Comparison of ENCODE assay signal across 38 cellular contexts in genomic region chrX:14347523-14347922, GRCh38.
"Had no signal": no experiment of that assay in that cellular context is flagged by ENCODE, and none has a peak within 500 bp of the region (broad histone marks: within the 10 kb centered on the region; RNA-seq: fewer than 3 reads in every experiment).

No MANE protein-coding gene starts in this region.

- H3K27ac Mint-ChIP-seq: activated B cell treated with CpG ODN at 0.5 μM for 24 hours; activated CD4-positive, alpha-beta memory T cell treated with anti-CD3 and anti-CD28 coated beads, Interleukin-2, amount 10 ng/mL, durations not matched to agents 7 days and 5 days; activated CD4-positive, alpha-beta T cell treated with anti-CD3 and anti-CD28 coated beads, Interleukin-2, amount 10 ng/mL, durations not matched to agents 24 days and 14 days; activated CD8-positive, alpha-beta memory T cell treated with anti-CD3 and anti-CD28 coated beads, Interleukin-2, amount 10 ng/mL, durations not matched to agents 7 days and 5 days; activated CD8-positive, alpha-beta T cell treated with anti-CD3 and anti-CD28 coated beads, Interleukin-2, amount 10 ng/mL, durations not matched to agents 7 days and 5 days; activated naive CD4-positive, alpha-beta T cell treated with anti-CD3 and anti-CD28 coated beads, Interleukin-2, amount 10 ng/mL, durations not matched to agents 7 days and 5 days; activated naive CD4-positive, alpha-beta T cell treated with anti-CD3 and anti-CD28 coated beads, Interleukin-2, amount 50 U/mL, for 24 hours; activated naive CD8-positive, alpha-beta T cell; activated naive CD8-positive, alpha-beta T cell treated with anti-CD3 and anti-CD28 coated beads, Interleukin-2, amount 10 ng/mL, durations not matched to agents 7 days and 5 days; activated naive CD8-positive, alpha-beta T cell treated with anti-CD3 and anti-CD28 coated beads, Interleukin-2, amount 50 U/mL, for 24 hours; activated T-cell treated with anti-CD3 and anti-CD28 coated beads, Interleukin-2, amount 50 U/mL, for 24 hours; activated T-helper 2 cell treated with anti-CD3 and anti-CD28 coated beads, Interferon-gamma antibody, Interleukin-2, Interleukin-4, amounts not matched to agents 10 μg/mL and 5 μg/mL and 100 μg/mL, durations not matched to agents 14 hours and 24 hours and 36 hours; T-helper 1 cell treated with Interleukin-12 subunit alpha and Interleukin-12 subunit beta and Interleukin-4 antibody, amounts not matched to agents 30 μg/mL and 1 μg/mL, for 36 hours; T-helper 2 cell treated with Interferon-gamma antibody and Interleukin-4, amounts not matched to agents 5 μg/mL and 100 μg/mL, for 36 hours had no signal

- H3K4me3 ChIP-seq: ascending aorta, body of pancreas, cardiac muscle cell had no signal

- H3K4me1 Mint-ChIP-seq: activated B cell treated with CpG ODN at 0.5 μM for 24 hours; activated CD4-positive, alpha-beta memory T cell treated with anti-CD3 and anti-CD28 coated beads, Interleukin-2, amount 10 ng/mL, durations not matched to agents 7 days and 5 days; activated CD4-positive, alpha-beta T cell treated with anti-CD3 and anti-CD28 coated beads, Interleukin-2, amount 10 ng/mL, durations not matched to agents 24 days and 14 days; activated CD8-positive, alpha-beta memory T cell treated with anti-CD3 and anti-CD28 coated beads, Interleukin-2, amount 10 ng/mL, durations not matched to agents 7 days and 5 days; activated naive CD4-positive, alpha-beta T cell treated with anti-CD3 and anti-CD28 coated beads, Interleukin-2, amount 10 ng/mL, durations not matched to agents 7 days and 5 days; activated naive CD4-positive, alpha-beta T cell treated with anti-CD3 and anti-CD28 coated beads, Interleukin-2, amount 50 U/mL, for 24 hours; activated naive CD8-positive, alpha-beta T cell treated with anti-CD3 and anti-CD28 coated beads, Interleukin-2, amount 10 ng/mL, durations not matched to agents 7 days and 5 days; activated naive CD8-positive, alpha-beta T cell treated with anti-CD3 and anti-CD28 coated beads, Interleukin-2, amount 50 U/mL, for 24 hours; central memory CD8-positive, alpha-beta T cell had no signal

- H3K27me3 ChIP-seq: ascending aorta, body of pancreas, cardiac muscle cell had no signal

- H3K9me3 Mint-ChIP-seq: activated naive CD4-positive, alpha-beta T cell treated with anti-CD3 and anti-CD28 coated beads, Interleukin-2, amount 50 U/mL, for 24 hours had no signal

- H3K27me3 Mint-ChIP-seq: activated B cell treated with CpG ODN at 0.5 μM for 24 hours; activated CD4-positive, alpha-beta memory T cell treated with anti-CD3 and anti-CD28 coated beads, Interleukin-2, amount 10 ng/mL, durations not matched to agents 7 days and 5 days; activated CD4-positive, alpha-beta T cell treated with anti-CD3 and anti-CD28 coated beads, Interleukin-2, amount 10 ng/mL, durations not matched to agents 24 days and 14 days; activated CD8-positive, alpha-beta memory T cell treated with anti-CD3 and anti-CD28 coated beads, Interleukin-2, amount 10 ng/mL, durations not matched to agents 7 days and 5 days; activated naive CD4-positive, alpha-beta T cell treated with anti-CD3 and anti-CD28 coated beads, Interleukin-2, amount 10 ng/mL, durations not matched to agents 7 days and 5 days; activated naive CD4-positive, alpha-beta T cell treated with anti-CD3 and anti-CD28 coated beads, Interleukin-2, amount 50 U/mL, for 24 hours; activated naive CD8-positive, alpha-beta T cell; activated naive CD8-positive, alpha-beta T cell treated with anti-CD3 and anti-CD28 coated beads, Interleukin-2, amount 10 ng/mL, durations not matched to agents 7 days and 5 days; activated naive CD8-positive, alpha-beta T cell treated with anti-CD3 and anti-CD28 coated beads, Interleukin-2, amount 50 U/mL, for 24 hours; central memory CD8-positive, alpha-beta T cell had no signal

- ATAC-seq: activated CD8-positive, alpha-beta memory T cell treated with anti-CD3 and anti-CD28 coated beads, Interleukin-2, amount 10 ng/mL, durations not matched to agents 7 days and 5 days; activated CD8-positive, alpha-beta T cell treated with anti-CD3 and anti-CD28 coated beads, Interleukin-2, amount 10 ng/mL, durations not matched to agents 7 days and 5 days; activated naive CD8-positive, alpha-beta T cell treated with anti-CD3 and anti-CD28 coated beads, Interleukin-2, amount 50 U/mL, for 24 hours; body of pancreas had no signal

- H3K36me3 ChIP-seq: ascending aorta, cardiac muscle cell had no signal

- FAIRE-seq: bronchial epithelial cell, TTC549 had no signal

- H3K36me3 Mint-ChIP-seq: activated CD8-positive, alpha-beta memory T cell treated with anti-CD3 and anti-CD28 coated beads, Interleukin-2, amount 10 ng/mL, durations not matched to agents 7 days and 5 days; activated naive CD4-positive, alpha-beta T cell treated with anti-CD3 and anti-CD28 coated beads, Interleukin-2, amount 10 ng/mL, durations not matched to agents 7 days and 5 days; activated naive CD4-positive, alpha-beta T cell treated with anti-CD3 and anti-CD28 coated beads, Interleukin-2, amount 50 U/mL, for 24 hours; activated naive CD8-positive, alpha-beta T cell treated with anti-CD3 and anti-CD28 coated beads, Interleukin-2, amount 10 ng/mL, durations not matched to agents 7 days and 5 days had no signal

- H3K4me1 ChIP-seq: ascending aorta, body of pancreas had no signal

- H3K4me3 Mint-ChIP-seq: activated B cell treated with CpG ODN at 0.5 μM for 24 hours; activated CD4-positive, alpha-beta memory T cell treated with anti-CD3 and anti-CD28 coated beads, Interleukin-2, amount 10 ng/mL, durations not matched to agents 7 days and 5 days; activated CD4-positive, alpha-beta T cell treated with anti-CD3 and anti-CD28 coated beads, Interleukin-2, amount 10 ng/mL, durations not matched to agents 24 days and 14 days; activated CD8-positive, alpha-beta memory T cell treated with anti-CD3 and anti-CD28 coated beads, Interleukin-2, amount 10 ng/mL, durations not matched to agents 7 days and 5 days; activated CD8-positive, alpha-beta T cell treated with anti-CD3 and anti-CD28 coated beads, Interleukin-2, amount 10 ng/mL, durations not matched to agents 7 days and 5 days; activated naive CD4-positive, alpha-beta T cell treated with anti-CD3 and anti-CD28 coated beads, Interleukin-2, amount 10 ng/mL, durations not matched to agents 7 days and 5 days; activated naive CD4-positive, alpha-beta T cell treated with anti-CD3 and anti-CD28 coated beads, Interleukin-2, amount 50 U/mL, for 24 hours; activated naive CD8-positive, alpha-beta T cell; activated naive CD8-positive, alpha-beta T cell treated with anti-CD3 and anti-CD28 coated beads, Interleukin-2, amount 10 ng/mL, durations not matched to agents 7 days and 5 days; activated naive CD8-positive, alpha-beta T cell treated with anti-CD3 and anti-CD28 coated beads, Interleukin-2, amount 50 U/mL, for 24 hours; activated T-cell treated with anti-CD3 and anti-CD28 coated beads, Interleukin-2, amount 50 U/mL, for 24 hours; central memory CD8-positive, alpha-beta T cell; T-helper 1 cell treated with Interleukin-12 subunit alpha and Interleukin-12 subunit beta and Interleukin-4 antibody, amounts not matched to agents 30 μg/mL and 1 μg/mL, for 36 hours; T-helper 2 cell treated with Interferon-gamma antibody and Interleukin-4, amounts not matched to agents 5 μg/mL and 100 μg/mL, for 36 hours had no signal

- H3K27ac ChIP-seq: ascending aorta, body of pancreas, cardiac muscle cell, VCaP had no signal

- DNase-seq: activated B cell treated with CpG ODN at 0.5 μM for 24 hours; activated CD4-positive, alpha-beta memory T cell treated with anti-CD3 and anti-CD28 coated beads, Interleukin-2, amount 10 ng/mL, durations not matched to agents 7 days and 5 days; activated CD4-positive, alpha-beta T cell treated with anti-CD3 and anti-CD28 coated beads for 4 hours; activated CD4-positive, alpha-beta T cell treated with anti-CD3 and anti-CD28 coated beads, Interleukin-2, amount 10 ng/mL, durations not matched to agents 24 days and 14 days; activated CD4-positive, alpha-beta T cell treated with anti-CD3 and anti-CD28 coated beads, Interleukin-2, amount 50 U/mL, for 1 hour; activated CD4-positive, alpha-beta T cell treated with anti-CD3 and anti-CD28 coated beads, Interleukin-2, amount 50 U/mL, for 48 hours; activated CD4-positive, CD25-positive, alpha-beta regulatory T cell treated with anti-CD3 and anti-CD28 coated beads, Interleukin-2, amount 50 U/mL, for 72 hours; activated CD8-positive, alpha-beta memory T cell treated with anti-CD3 and anti-CD28 coated beads for 24 hours; activated CD8-positive, alpha-beta memory T cell treated with anti-CD3 and anti-CD28 coated beads, Interleukin-2, amount 10 ng/mL, durations not matched to agents 7 days and 5 days; activated CD8-positive, alpha-beta memory T cell treated with anti-CD3 and anti-CD28 coated beads, Interleukin-2, amount 50 U/mL, for 48 hours; activated CD8-positive, alpha-beta T cell treated with anti-CD3 and anti-CD28 coated beads, Interleukin-2, amount 10 ng/mL, durations not matched to agents 7 days and 5 days; activated effector memory CD4-positive, alpha-beta T cell treated with Interleukin-2 at 50 U/mL for 16 hours; activated gamma-delta T cell; activated naive CD4-positive, alpha-beta T cell treated with anti-CD3 and anti-CD28 coated beads, Interleukin-2, amount 10 ng/mL, durations not matched to agents 7 days and 5 days; activated naive CD4-positive, alpha-beta T cell treated with Interleukin-2 at 50 U/mL for 16 hours; activated naive CD8-positive, alpha-beta T cell treated with anti-CD3 and anti-CD28 coated beads, Interleukin-2, amount 10 ng/mL, durations not matched to agents 7 days and 5 days; activated naive CD8-positive, alpha-beta T cell treated with anti-CD3 and anti-CD28 coated beads, Interleukin-2, amount 50 U/mL, for 24 hours; activated T-cell treated with anti-CD3 and anti-CD28 coated beads, Interleukin-2, amount 50 U/mL, for 24 hours; activated T-cell treated with anti-CD3 and anti-CD28 coated beads, Interleukin-2, amount 50 U/mL, for 48 hours; amygdala; anterior cingulate cortex; body of pancreas; caudate nucleus; cerebellar nuclear complex; T-helper 1 cell; T-helper 2 cell; T-helper 9 cell had no signal

- H3K9me3 ChIP-seq: body of pancreas had no signal
